1 cellular context compared by ENCODE assay signal in the genomic region with DNA sequence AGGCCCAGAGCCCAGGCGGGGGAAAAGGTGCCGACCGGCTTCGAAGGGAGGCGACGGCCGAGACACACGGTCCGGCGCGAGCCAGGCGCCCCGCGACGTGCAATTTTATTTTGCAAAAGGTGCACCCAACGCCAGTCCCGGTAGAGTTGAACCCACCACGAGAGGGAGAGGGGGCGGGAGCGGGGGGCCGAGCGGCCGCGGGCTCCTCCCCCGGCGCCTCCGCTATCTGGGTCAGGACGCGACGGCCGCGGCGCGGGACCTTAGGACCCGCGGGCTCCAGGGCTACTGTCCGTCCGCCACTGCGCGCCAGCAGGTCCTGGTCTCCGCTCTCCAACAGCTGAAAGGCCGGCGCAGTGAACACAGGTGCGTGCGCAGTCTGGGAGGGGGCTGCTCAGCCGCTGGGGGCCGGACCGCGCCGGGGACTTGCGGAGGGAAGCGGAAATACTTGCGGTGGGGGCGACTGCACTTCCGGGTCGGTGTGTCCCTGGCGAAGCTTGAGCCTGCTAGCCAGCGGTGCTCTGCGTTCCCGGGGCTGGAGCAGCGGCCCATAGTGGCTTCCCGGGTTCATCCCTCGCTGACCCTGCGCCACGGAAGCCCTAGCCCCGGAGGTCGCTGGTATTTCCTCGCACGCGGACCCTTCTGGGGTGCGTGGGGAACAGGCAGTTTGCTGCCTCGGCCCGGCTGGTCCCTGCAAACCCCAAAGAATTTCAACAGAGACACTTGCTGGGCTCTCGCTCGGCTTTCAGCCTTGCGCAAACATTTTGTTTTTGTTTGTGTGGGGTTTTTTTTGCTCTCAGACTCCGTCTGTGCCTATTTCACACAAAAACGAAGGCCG.
TF ChIP-seq lines count a peak whose summit lies in the region.

A gene with protein sequence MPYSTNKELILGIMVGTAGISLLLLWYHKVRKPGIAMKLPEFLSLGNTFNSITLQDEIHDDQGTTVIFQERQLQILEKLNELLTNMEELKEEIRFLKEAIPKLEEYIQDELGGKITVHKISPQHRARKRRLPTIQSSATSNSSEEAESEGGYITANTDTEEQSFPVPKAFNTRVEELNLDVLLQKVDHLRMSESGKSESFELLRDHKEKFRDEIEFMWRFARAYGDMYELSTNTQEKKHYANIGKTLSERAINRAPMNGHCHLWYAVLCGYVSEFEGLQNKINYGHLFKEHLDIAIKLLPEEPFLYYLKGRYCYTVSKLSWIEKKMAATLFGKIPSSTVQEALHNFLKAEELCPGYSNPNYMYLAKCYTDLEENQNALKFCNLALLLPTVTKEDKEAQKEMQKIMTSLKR (plus strand): TSS at position 225 of the 835 bp plus-strand sequence. CDS start 3,991 bp downstream, outside the sequence.

TF ChIP-seq in WTC11, 78 proteins besides CTCF, POLR2A, EP300 and RAD21 (continued from another document):
- TF ChIP-seq USF1 (CRISPR knock-in tag; IDR thresholded peaks at IDR 0.05): 0 out of 2 replicates have a peak, but pooled peaks have one; percentile 55
- TF ChIP-seq ZNF396 (CRISPR knock-in tag; IDR thresholded peaks at IDR 0.05; ENCODE audit: borderline replicate concordance): no peak
- TF ChIP-seq USF2 (CRISPR knock-in tag; IDR thresholded peaks at IDR 0.05): no peak
- 0 out of 2 replicates have a peak, but pooled peaks have one; percentile 29 for TF ChIP-seq ZNF138 (CRISPR knock-in tag; conservative IDR thresholded peaks at IDR 0.05)
- no peak for TF ChIP-seq SMAD3 (CRISPR knock-in tag; IDR thresholded peaks at IDR 0.05; ENCODE audit: borderline replicate concordance)
- TF ChIP-seq, protein P1, sequence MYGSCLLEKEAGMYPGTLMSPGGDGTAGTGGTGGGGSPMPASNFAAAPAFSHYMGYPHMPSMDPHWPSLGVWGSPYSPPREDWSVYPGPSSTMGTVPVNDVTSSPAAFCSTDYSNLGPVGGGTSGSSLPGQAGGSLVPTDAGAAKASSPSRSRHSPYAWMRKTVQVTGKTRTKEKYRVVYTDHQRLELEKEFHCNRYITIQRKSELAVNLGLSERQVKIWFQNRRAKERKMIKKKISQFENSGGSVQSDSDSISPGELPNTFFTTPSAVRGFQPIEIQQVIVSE (CRISPR knock-in tag; IDR thresholded peaks at IDR 0.05; ENCODE audit: borderline replicate concordance): no peak
- TF ChIP-seq TEAD4 (CRISPR knock-in tag; IDR thresholded peaks at IDR 0.05): peak; percentile 43; the same call in 1 of the 2 replicates
- peak; percentile 94 for TF ChIP-seq TEAD1 (CRISPR knock-in tag; IDR thresholded peaks at IDR 0.05)
- peak; percentile 79 for TF ChIP-seq CREM (CRISPR knock-in tag; IDR thresholded peaks at IDR 0.05)
- peak; percentile 80 for TF ChIP-seq KAT7 (CRISPR knock-in tag; IDR thresholded peaks at IDR 0.05; ENCODE audit: borderline replicate concordance)
- TF ChIP-seq IRF2 (CRISPR knock-in tag; IDR thresholded peaks at IDR 0.05; ENCODE audit: borderline replicate concordance, low read depth): no peak
- TF ChIP-seq ZNF317 (CRISPR knock-in tag; IDR thresholded peaks at IDR 0.05; ENCODE audit: borderline replicate concordance, low read depth): 0 out of 2 replicates have a peak, but pooled peaks have one; percentile 38
- no peak for TF ChIP-seq SOX15 (CRISPR knock-in tag; IDR thresholded peaks at IDR 0.05)
- 0 out of 2 replicates have a peak, but pooled peaks have one; percentile 38 for TF ChIP-seq ZNF263 (CRISPR knock-in tag; IDR thresholded peaks at IDR 0.05; ENCODE audit: low read depth)
- 0 out of 2 replicates have a peak, but pooled peaks have one; percentile 13 for TF ChIP-seq RELA (CRISPR knock-in tag; IDR thresholded peaks at IDR 0.05; ENCODE audit: borderline replicate concordance)
- no peak for TF ChIP-seq MXD4 (CRISPR knock-in tag; IDR thresholded peaks at IDR 0.05; ENCODE audit: borderline replicate concordance)
- no peak for TF ChIP-seq ZBTB43 (CRISPR knock-in tag; IDR thresholded peaks at IDR 0.05)
- TF ChIP-seq ESRRA (CRISPR knock-in tag; IDR thresholded peaks at IDR 0.05; ENCODE audit: borderline replicate concordance): peak; percentile 44; the same call in 1 of the 2 replicates
- TF ChIP-seq ZNF121 (CRISPR knock-in tag; IDR thresholded peaks at IDR 0.05): no peak
- TF ChIP-seq ATF1 (CRISPR knock-in tag; IDR thresholded peaks at IDR 0.05): peak; percentile 46; the same call in 1 of the 2 replicates
- no peak for TF ChIP-seq ZNF281 (CRISPR knock-in tag; IDR thresholded peaks at IDR 0.05)
- no peak for TF ChIP-seq SMAD4 (CRISPR knock-in tag; IDR thresholded peaks at IDR 0.05)
- peak; percentile 73; the same call in 1 of the 2 replicates for TF ChIP-seq ZBTB21 (CRISPR knock-in tag; IDR thresholded peaks at IDR 0.05; ENCODE audit: borderline replicate concordance)
- TF ChIP-seq NR2C2 (CRISPR knock-in tag; IDR thresholded peaks at IDR 0.05): peak; percentile 79; the same call in 1 of the 2 replicates
- TF ChIP-seq JUN (CRISPR knock-in tag; IDR thresholded peaks at IDR 0.05): no peak; the same call in 1 of the 2 replicates
- no peak for TF ChIP-seq TP53 (CRISPR knock-in tag; IDR thresholded peaks at IDR 0.05)
- no peak for TF ChIP-seq E2F1 (CRISPR knock-in tag; IDR thresholded peaks at IDR 0.05)
- TF ChIP-seq SP1 (CRISPR knock-in tag; conservative IDR thresholded peaks at IDR 0.05): peak; percentile 68
- TF ChIP-seq, protein P2, sequence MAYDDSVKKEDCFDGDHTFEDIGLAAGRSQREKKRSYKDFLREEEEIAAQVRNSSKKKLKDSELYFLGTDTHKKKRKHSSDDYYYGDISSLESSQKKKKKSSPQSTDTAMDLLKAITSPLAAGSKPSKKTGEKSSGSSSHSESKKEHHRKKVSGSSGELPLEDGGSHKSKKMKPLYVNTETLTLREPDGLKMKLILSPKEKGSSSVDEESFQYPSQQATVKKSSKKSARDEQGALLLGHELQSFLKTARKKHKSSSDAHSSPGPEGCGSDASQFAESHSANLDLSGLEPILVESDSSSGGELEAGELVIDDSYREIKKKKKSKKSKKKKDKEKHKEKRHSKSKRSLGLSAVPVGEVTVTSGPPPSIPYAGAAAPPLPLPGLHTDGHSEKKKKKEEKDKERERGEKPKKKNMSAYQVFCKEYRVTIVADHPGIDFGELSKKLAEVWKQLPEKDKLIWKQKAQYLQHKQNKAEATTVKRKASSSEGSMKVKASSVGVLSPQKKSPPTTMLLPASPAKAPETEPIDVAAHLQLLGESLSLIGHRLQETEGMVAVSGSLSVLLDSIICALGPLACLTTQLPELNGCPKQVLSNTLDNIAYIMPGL (CRISPR knock-in tag; IDR thresholded peaks at IDR 0.05): peak; percentile 87
- peak; percentile 83; the same call in 1 of the 2 replicates for TF ChIP-seq MYBL2 (CRISPR knock-in tag; IDR thresholded peaks at IDR 0.05)
